13 cellular contexts compared by ENCODE assay signal in the genomic region with DNA sequence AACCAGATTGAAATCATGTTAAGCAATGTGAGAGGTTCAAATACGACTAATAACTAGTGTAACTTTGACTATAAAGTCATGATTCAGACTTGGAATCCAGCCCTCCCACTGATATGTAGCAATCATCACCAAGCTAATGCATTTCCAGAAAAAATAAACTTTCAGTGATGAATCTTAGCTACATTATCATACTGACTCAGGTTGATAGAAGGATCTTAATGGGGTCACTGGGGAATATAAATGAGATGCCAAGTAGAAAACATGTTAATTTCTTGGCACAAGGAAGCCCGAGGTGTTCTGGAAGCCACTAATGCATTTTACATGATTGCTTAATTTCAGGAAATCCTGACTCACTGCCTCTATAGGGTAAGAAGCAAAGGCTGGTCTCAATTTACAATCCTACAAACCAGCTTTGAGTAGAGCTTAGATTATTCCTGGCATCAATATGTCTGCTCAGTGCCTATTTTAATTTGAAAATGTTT.
A peak's percentile ranks its signal among the peaks of the same experiment; 100 is the strongest.
DNase-seq lines count a peak whose midpoint lies in the region; ATAC-seq and TF ChIP-seq lines count a peak whose summit lies in the region.
"Had no signal": no experiment of that assay in that cellular context is flagged by ENCODE, and none has a peak within 500 bp of the region (broad histone marks: within the 10 kb centered on the region; RNA-seq: fewer than 3 reads in every experiment).

No MANE protein-coding gene starts in this region.

- H3K4me3 Mint-ChIP-seq in stimulated activated naive CD8-positive, alpha-beta T cell treated with anti-CD3 and anti-CD28 coated beads, Interleukin-15, amount 100 ng/mL, for 72 hours, result no peak overlapping the region
- no peak overlapping the region for H3K4me3 Mint-ChIP-seq in T-helper 2 cell treated with Interferon-gamma antibody and Interleukin-4, amounts not matched to agents 5 μg/mL and 100 μg/mL, for 36 hours
- no peak overlapping the region for H3K4me3 Mint-ChIP-seq in type B pancreatic cell
- H3K4me3 Mint-ChIP-seq: activated T-helper 1 cell treated with anti-CD3 and anti-CD28 coated beads, Interleukin-12 subunit alpha, Interleukin-12 subunit beta, Interleukin-2, Interleukin-4 antibody, amounts not matched to agents 30 ng/mL and 10 ng/mL and 1 ng/mL, durations not matched to agents 14 hours and 24 hours and 36 hours had no signal

- ATAC-seq in stimulated activated naive CD8-positive, alpha-beta T cell treated with anti-CD3 and anti-CD28 coated beads, Interleukin-15, Interleukin-2, amounts not matched to agents 100 U/mL and 50 U/mL, for 24 hours, result peak; percentile 43
- ATAC-seq in stimulated activated naive CD8-positive, alpha-beta T cell treated with anti-CD3 and anti-CD28 coated beads, Interleukin-15, amount 100 ng/mL, for 72 hours, result no peak
- no peak for ATAC-seq in GM18870 (IDR thresholded peaks at IDR 0.05; ENCODE audit: unreplicated experiment)

- peaks cover 8% of the 10 kb centered on the region for H3K27me3 Mint-ChIP-seq in stimulated activated naive CD8-positive, alpha-beta T cell treated with anti-CD3 and anti-CD28 coated beads, Interleukin-15, amount 100 ng/mL, for 72 hours
- H3K27me3 Mint-ChIP-seq in T-helper 2 cell treated with Interferon-gamma antibody and Interleukin-4, amounts not matched to agents 5 μg/mL and 100 μg/mL, for 36 hours (ENCODE audit: low read depth), result no peaks in the 10 kb centered on the region
- no peaks in the 10 kb centered on the region for H3K27me3 Mint-ChIP-seq in type B pancreatic cell

- no peaks in the 10 kb centered on the region for H3K4me1 Mint-ChIP-seq in stimulated activated naive CD8-positive, alpha-beta T cell treated with anti-CD3 and anti-CD28 coated beads, Interleukin-15, amount 100 ng/mL, for 72 hours
- H3K4me1 Mint-ChIP-seq in T-helper 2 cell treated with Interferon-gamma antibody and Interleukin-4, amounts not matched to agents 5 μg/mL and 100 μg/mL, for 36 hours (ENCODE audit: low read depth), result no peaks in the 10 kb centered on the region
- no peaks in the 10 kb centered on the region for H3K4me1 Mint-ChIP-seq in type B pancreatic cell (ENCODE audit: unreplicated experiment)

- H3K36me3 Mint-ChIP-seq in T-helper 2 cell treated with Interferon-gamma antibody and Interleukin-4, amounts not matched to agents 5 μg/mL and 100 μg/mL, for 36 hours (ENCODE audit: low read depth), result no peaks in the 10 kb centered on the region
- H3K36me3 Mint-ChIP-seq in type B pancreatic cell, result no peaks in the 10 kb centered on the region

- no peak for DNase-seq in stimulated activated naive CD8-positive, alpha-beta T cell treated with anti-CD3 and anti-CD28 coated beads, Interleukin-15, Interleukin-2, amounts not matched to agents 100 U/mL and 50 U/mL, for 24 hours
- no peak for DNase-seq in stimulated activated naive CD8-positive, alpha-beta T cell treated with anti-CD3 and anti-CD28 coated beads, Interleukin-15, amount 100 ng/mL, for 72 hours
- peak; percentile 34 for DNase-seq in RKO (ENCODE audit: low spot score)
- peak; percentile 99 for DNase-seq in fibroblast of peridontal ligament (ENCODE audit: extremely low read depth)
- no peak for DNase-seq in T-helper 2 cell treated with Interferon-gamma antibody and Interleukin-4, amounts not matched to agents 5 μg/mL and 100 μg/mL, for 36 hours (ENCODE audit: low spot score)
- DNase-seq in NCI-H1092 (lab: John Stamatoyannopoulos, UW), result no peak
- no peak for DNase-seq in type B pancreatic cell (ENCODE audit: extremely low spot score, unreplicated experiment)
- DNase-seq: Caco-2; effector CD8-positive, alpha-beta T cell; NCI-H510A; posterior cingulate gyrus had no signal

- H3K27ac Mint-ChIP-seq in stimulated activated naive CD8-positive, alpha-beta T cell treated with anti-CD3 and anti-CD28 coated beads, Interleukin-15, amount 100 ng/mL, for 72 hours, result no peak overlapping the region
- H3K27ac Mint-ChIP-seq in T-helper 2 cell treated with Interferon-gamma antibody and Interleukin-4, amounts not matched to agents 5 μg/mL and 100 μg/mL, for 36 hours, result no peak overlapping the region
- H3K27ac Mint-ChIP-seq in type B pancreatic cell, result no peak overlapping the region
- H3K27ac Mint-ChIP-seq: activated T-helper 1 cell treated with anti-CD3 and anti-CD28 coated beads, Interleukin-12 subunit alpha, Interleukin-12 subunit beta, Interleukin-2, Interleukin-4 antibody, amounts not matched to agents 30 ng/mL and 10 ng/mL and 1 ng/mL, durations not matched to agents 14 hours and 24 hours and 36 hours had no signal

- no peak for TF ChIP-seq CTCF in type B pancreatic cell (conservative IDR thresholded peaks at IDR 0.05)

- no peaks in the 10 kb centered on the region for H3K9me3 Mint-ChIP-seq in stimulated activated naive CD8-positive, alpha-beta T cell treated with anti-CD3 and anti-CD28 coated beads, Interleukin-15, amount 100 ng/mL, for 72 hours
- no peaks in the 10 kb centered on the region for H3K9me3 Mint-ChIP-seq in T-helper 2 cell treated with Interferon-gamma antibody and Interleukin-4, amounts not matched to agents 5 μg/mL and 100 μg/mL, for 36 hours
- peaks cover 4% of the 10 kb centered on the region for H3K9me3 Mint-ChIP-seq in type B pancreatic cell
- H3K9me3 Mint-ChIP-seq: activated T-helper 1 cell treated with anti-CD3 and anti-CD28 coated beads, Interleukin-12 subunit alpha, Interleukin-12 subunit beta, Interleukin-2, Interleukin-4 antibody, amounts not matched to agents 30 ng/mL and 10 ng/mL and 1 ng/mL, durations not matched to agents 14 hours and 24 hours and 36 hours had no signal

Comparison
In these comparisons a context has a peak if more than half of its experiments do, and no peak if none do; other contexts are left out.
1. DNase-seq: peak in RKO (single experiment) and fibroblast of peridontal ligament (single experiment); none in stimulated activated naive CD8-positive, alpha-beta T cell treated with anti-CD3 and anti-CD28 coated beads, Interleukin-15, Interleukin-2, amounts not matched to agents 100 U/mL and 50 U/mL, for 24 hours (single experiment), stimulated activated naive CD8-positive, alpha-beta T cell treated with anti-CD3 and anti-CD28 coated beads, Interleukin-15, amount 100 ng/mL, for 72 hours (0 of 2), T-helper 2 cell treated with Interferon-gamma antibody and Interleukin-4, amounts not matched to agents 5 μg/mL and 100 μg/mL, for 36 hours (single experiment), NCI-H1092 (single experiment) and type B pancreatic cell (single experiment).